In the genomic region with DNA sequence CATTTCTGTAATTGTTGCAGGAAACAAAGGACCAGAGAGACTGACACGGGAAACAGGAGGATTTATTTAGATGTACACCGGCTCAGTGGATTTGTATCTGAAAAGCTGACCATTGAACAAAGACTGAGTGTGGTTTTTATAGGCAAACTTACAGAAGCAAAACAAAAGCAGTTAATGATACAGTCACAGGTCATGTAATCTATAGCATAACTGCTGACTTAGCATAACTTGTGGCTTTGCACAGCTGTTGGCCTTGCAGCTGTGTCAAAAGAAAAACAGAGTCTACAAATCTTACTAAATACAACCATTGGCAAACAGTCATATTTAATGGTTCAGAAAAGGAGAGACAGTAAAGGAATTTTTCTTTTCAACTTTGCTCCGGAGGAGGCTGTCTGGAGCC, we compare ENCODE assay signal across 12 cellular contexts. TPM values are rescaled to one million over a fixed set of nuclear protein-coding genes. Genes with fewer than 3 reads are reported as not detected.
DNase-seq lines count a peak whose midpoint lies in the region; ATAC-seq, FAIRE-seq and TF ChIP-seq lines count a peak whose summit lies in the region.
"Had no signal": no experiment of that assay in that cellular context is flagged by ENCODE, and none has a peak within 500 bp of the region (broad histone marks: within the 10 kb centered on the region; RNA-seq: fewer than 3 reads in every experiment).

No MANE protein-coding gene starts in this region.

- no peak overlapping the region for H3K4ac ChIP-seq in mesendoderm (ENCODE audit: low read depth, low read length)

- peak overlapping the region; percentile 84; the same call in 1 of the 2 replicates for H3K4me2 ChIP-seq in HepG2 (ENCODE audit: low read depth, low read length)
- peak overlapping the region; percentile 89 for H3K4me2 ChIP-seq in keratinocyte (ENCODE audit: control insufficient read depth, extremely low read depth, insufficient read depth, low read depth, low read length)
- no peak overlapping the region for H3K4me2 ChIP-seq in mesendoderm (ENCODE audit: low read length)

- dilution Hi-C loops in keratinocyte (cut with MboI; ENCODE audit: extremely low pct_ligation_motif_present, low sequenced_read_pairs), result no loop called here

- DNase-seq in HepG2 (ENCODE audit: low spot score) (no peak), right lobe of liver (no peak), WTC11 (ENCODE audit: low spot score) (no peak), keratinocyte (ENCODE audit: low read depth, low spot score) (no peak), GM19240 (ENCODE audit: insufficient read length, low spot score) (no peak), mesendoderm (no peak), activated gamma-delta T cell treated with Interleukin-2 at 50 U/mL for 16 hours (no peak)
- no peak for DNase-seq in activated CD4-positive, CD25-positive, alpha-beta regulatory T cell (lab: John Stamatoyannopoulos, UW)
- DNase-seq: erythroblast, GDM1, NCI-H146 had no signal

- H3K27ac Mint-ChIP-seq in WTC11, result peak overlapping the region; percentile 58

- H3K4me1 ChIP-seq in HepG2 (ENCODE audit: insufficient read depth, low read length) (peaks cover 31% of the 10 kb centered on the region), right lobe of liver (peaks cover 0 to 23% (median 7%) of the 10 kb centered on the region in 4 donors), keratinocyte (ENCODE audit: control insufficient read depth, extremely low read depth, insufficient read depth, low read length) (peaks cover 25% of the 10 kb centered on the region), mesendoderm (ENCODE audit: control insufficient read depth, low read depth, low read length) (no peaks in the 10 kb centered on the region)

- H3K18ac ChIP-seq in mesendoderm (ENCODE audit: low read length), result no peak overlapping the region

- peaks cover 32% of the 10 kb centered on the region for H3K79me2 ChIP-seq in HepG2 (ENCODE audit: insufficient read depth, low read length)
- H3K79me2 ChIP-seq in keratinocyte (ENCODE audit: control insufficient read depth, insufficient read depth, low read length), result peaks cover 30% of the 10 kb centered on the region
- H3K79me2 ChIP-seq in mesendoderm (ENCODE audit: control insufficient read depth, insufficient read depth, low read length), result peaks cover 27% of the 10 kb centered on the region

- H3K9me3 Mint-ChIP-seq in WTC11, result no peaks in the 10 kb centered on the region

- no peak for FAIRE-seq in HepG2 (lab: Jason Lieb, UNC)
- FAIRE-seq in keratinocyte (lab: Jason Lieb, UNC), result no peak
- FAIRE-seq: bronchial epithelial cell had no signal

- H3K27me3 ChIP-seq in HepG2 (ENCODE audit: control insufficient read depth in 1 of 2, insufficient read depth in 2 of 2, low read length in 2 of 2), result no peaks in the 10 kb centered on the region; a peak in 1 of 5 replicates
- H3K27me3 ChIP-seq in right lobe of liver, result no peaks in the 10 kb centered on the region
- no peaks in the 10 kb centered on the region for H3K27me3 ChIP-seq in keratinocyte (ENCODE audit: control insufficient read depth, extremely low read depth, insufficient read depth, low read length)
- H3K27me3 ChIP-seq in mesendoderm (ENCODE audit: insufficient read depth, low read length, poor library complexity), result no peaks in the 10 kb centered on the region

- TF ChIP-seq RAD21 in HepG2 (CRISPR knock-in tag; IDR thresholded peaks at IDR 0.05), result no peak

- no peak for TF ChIP-seq EP300 in HepG2 (IDR thresholded peaks at IDR 0.05; ENCODE audit: low read depth in 2 of 2, low read length in 2 of 2)
- no peak for TF ChIP-seq EP300 in HepG2 (CRISPR knock-in tag; IDR thresholded peaks at IDR 0.05; ENCODE audit: borderline replicate concordance)

- intact Hi-C loops in HepG2 (cut with micrococcal nuclease; ENCODE audit: unreplicated experiment), result no loop called here
- intact Hi-C loops in right lobe of liver (cut with DNase I), result no loop called here

- TF ChIP-seq CTCF in HepG2 (CRISPR knock-in tag; IDR thresholded peaks at IDR 0.05) (no peak), right lobe of liver (IDR thresholded peaks at IDR 0.05) (no peak), WTC11 (IDR thresholded peaks at IDR 0.05) (no peak), keratinocyte (optimal IDR thresholded peaks at IDR 0.05 in 1 of 3, IDR thresholded peaks at IDR 0.05 in 1 of 3, conservative IDR thresholded peaks at IDR 0.05 in 1 of 3; ENCODE audit: extremely low read depth in 1 of 3, insufficient read depth in 2 of 3, low read length in 3 of 3) (no peak)

- H4K20me1 ChIP-seq in HepG2 (ENCODE audit: insufficient read depth, low read length) (peaks cover 20% of the 10 kb centered on the region), keratinocyte (ENCODE audit: control insufficient read depth, extremely low read depth, insufficient read depth, low read length) (peaks cover 15% of the 10 kb centered on the region)

- no peak overlapping the region for H2AK5ac ChIP-seq in mesendoderm (ENCODE audit: low read length)

- POLR2A ChIA-PET in HepG2 (lab: Yijun Ruan, JAX), result interaction anchor here (1.2 to 2.4 kb wide), 3 partner anchors 50 to 74 kb away, joined by 3 to 10 read pairs (median 5); a partner anchor contains a TSS
- POLR2A ChIA-PET in WTC11 (lab: Charles Lee), result no interaction called here

- H3K36me3 Mint-ChIP-seq in WTC11, result peaks cover 24% of the 10 kb centered on the region

- no peak overlapping the region for H2BK120ac ChIP-seq in mesendoderm (ENCODE audit: low read depth, low read length)

- H4K8ac ChIP-seq in mesendoderm (ENCODE audit: low read depth, low read length), result no peak overlapping the region

- H3K27ac ChIP-seq in HepG2 (ENCODE audit: extremely low read length, insufficient read depth, low read length), result no peak overlapping the region
- H3K27ac ChIP-seq in right lobe of liver, result no peak overlapping the region
- no peak overlapping the region for H3K27ac ChIP-seq in keratinocyte (ENCODE audit: control insufficient read depth, insufficient read depth, low read length)
- H3K27ac ChIP-seq in mesendoderm (ENCODE audit: low read depth, low read length), result no peak overlapping the region

- no peak overlapping the region for H3K56ac ChIP-seq in mesendoderm (ENCODE audit: low read length)

- H3K9me1 ChIP-seq in keratinocyte (ENCODE audit: control insufficient read depth, extremely low read depth, insufficient read depth, low read length), result peaks cover 2% of the 10 kb centered on the region

- H3K4me1 Mint-ChIP-seq in WTC11, result peaks cover 14% of the 10 kb centered on the region

- no peak for ATAC-seq in HepG2
- ATAC-seq in right lobe of liver, result no peak
- no peak for ATAC-seq in WTC11

- peak overlapping the region; percentile 90 for H3K4me3 Mint-ChIP-seq in WTC11

- H3K9ac ChIP-seq in HepG2 (ENCODE audit: insufficient read depth, low read depth, low read length) (no peak overlapping the region), keratinocyte (ENCODE audit: control insufficient read depth, extremely low read depth, insufficient read depth, low read length) (no peak overlapping the region), mesendoderm (ENCODE audit: low read length) (no peak overlapping the region)

- CTCF ChIA-PET in HepG2 (lab: Yijun Ruan, JAX; ENCODE audit: low intra/inter-chr PET ratio, low total read pairs), result no interaction called here
- CTCF ChIA-PET in WTC11 (lab: Charles Lee), result interaction anchor here (0.9 to 1.3 kb wide), 2 partner anchors 48 to 71 kb away, joined by 3 to 4 read pairs; no protein-coding TSS in a partner anchor

- WGBS in HepG2 (ENCODE audit: low lambda C conversion rate), result 85% methylated on average over 3 of the region's 3 CpGs
- WGBS in right lobe of liver (ENCODE audit: insufficient coverage, low coverage, low lambda C conversion rate, missing lambda C conversion rate), result 79% methylated on average over 3 of the region's 3 CpGs
- WGBS in mesendoderm (ENCODE audit: extremely low coverage, insufficient coverage, low lambda C conversion rate), result no CpG with 5 or more reads among the region's 3 CpGs

- BruUV-seq in HepG2 (replicated peaks; lab: Mats Ljungman, UMichigan), result no TSS peak

- H2BK5ac ChIP-seq in mesendoderm (ENCODE audit: low read length), result no peak overlapping the region

- peaks cover 0 to under 1% of the 10 kb centered on the region in 2 experiments; a peak in 2 of 5 replicates for H3K36me3 ChIP-seq in HepG2 (replicated peaks in 1 of 2; ENCODE audit: control insufficient read depth in 1 of 2, insufficient read depth in 2 of 2, low read length in 2 of 2)
- H3K36me3 ChIP-seq in right lobe of liver, result no peaks in the 10 kb centered on the region
- peaks cover 0 to 16% of the 10 kb centered on the region in 2 experiments for H3K36me3 ChIP-seq in keratinocyte (ENCODE audit: control insufficient read depth in 2 of 2, extremely low read depth in 1 of 2, insufficient read depth in 2 of 2, low read length in 2 of 2)
- H3K36me3 ChIP-seq in mesendoderm (ENCODE audit: control insufficient read depth, insufficient read depth, low read length), result no peaks in the 10 kb centered on the region

- no peak overlapping the region for H3K4me3 ChIP-seq in HepG2 (replicated peaks in 1 of 3; ENCODE audit: insufficient read depth in 1 of 3, low read depth in 2 of 3, low read length in 3 of 3)
- H3K4me3 ChIP-seq in right lobe of liver, result no peak overlapping the region
- H3K4me3 ChIP-seq in keratinocyte (ENCODE audit: control insufficient read depth in 2 of 3, extremely low read depth in 1 of 3, insufficient read depth in 2 of 3, low read depth in 1 of 3, low read length in 3 of 3), result no peak overlapping the region
- no peak overlapping the region for H3K4me3 ChIP-seq in mesendoderm (ENCODE audit: low read length)

- no peak overlapping the region for H4K5ac ChIP-seq in mesendoderm (ENCODE audit: low read length)

- no peak overlapping the region for H2AFZ ChIP-seq in HepG2 (ENCODE audit: low read length)
- no peak overlapping the region for H2AFZ ChIP-seq in keratinocyte (ENCODE audit: control insufficient read depth, low read length)

- TF ChIP-seq POLR2A in HepG2 (IDR thresholded peaks at IDR 0.05; ENCODE audit: insufficient read depth in 1 of 2, low read depth in 2 of 2, low read length in 2 of 2) (no peak), right lobe of liver (IDR thresholded peaks at IDR 0.05) (no peak)

- peaks cover 6% of the 10 kb centered on the region for H3K79me1 ChIP-seq in mesendoderm (ENCODE audit: low read length)

- H3K9me3 ChIP-seq in HepG2 (ENCODE audit: low read length) (no peaks in the 10 kb centered on the region), right lobe of liver (no peaks in the 10 kb centered on the region), keratinocyte (ENCODE audit: control insufficient read depth, low read depth, low read length) (no peaks in the 10 kb centered on the region)

- H3K27me3 Mint-ChIP-seq in WTC11 (ENCODE audit: low read depth), result no peaks in the 10 kb centered on the region

- in situ Hi-C loops in HepG2 (cut with HindIII; ENCODE audit: extremely low pct_ligation_motif_present, low pct_unique_long_range_greater_than_20kb), result no loop called here

- no peak overlapping the region for H3K23ac ChIP-seq in mesendoderm (ENCODE audit: low read length)

- H2BK15ac ChIP-seq in mesendoderm (replicated peaks; ENCODE audit: low read depth), result no peak overlapping the region

RNA-seq across cellular contexts. Expression of a gene that starts 2.3 kb away (rescaled TPM):
- total RNA-seq in HepG2 (2016; rRNA removed; fragmentation: Illumina TruSeq; extraction: Trizol) (120 and 127 TPM in 2 replicates), right lobe of liver (10 to 100 TPM; 40.0 to 82.3 (median 54.8) TPM), WTC11 (2021) (626 to 659 TPM (median 656 TPM) in 3 replicates)
- total RNA-seq in HepG2 (2016; cell fraction: cytosol; rRNA removed; fragmentation: Illumina TruSeq; extraction: Trizol; ENCODE audit: low read depth), result 19.6 and 21.2 TPM in 2 replicates
- total RNA-seq in HepG2 (2016; cell fraction: insoluble cytoplasmic fraction; rRNA removed; fragmentation: Illumina TruSeq; extraction: Trizol), result 113 and 122 TPM in 2 replicates
- total RNA-seq in HepG2 (2016; cell fraction: membrane; rRNA removed; fragmentation: Illumina TruSeq; extraction: Trizol), result 63.1 and 64.0 TPM in 2 replicates
- 133 and 160 TPM in 2 replicates for total RNA-seq in HepG2 (2016; cell fraction: nucleus; rRNA removed; fragmentation: Illumina TruSeq; extraction: Trizol)
- polyA plus RNA-seq in HepG2 (2011; rRNA removed) (173 and 195 TPM in 2 replicates), keratinocyte (81.0 to 173 TPM (median 162 TPM) in 3 replicates)
- polyA plus RNA-seq in HepG2 (2011; cell fraction: cytosol; rRNA removed), result 59.6 and 75.2 TPM in 2 replicates
- 588 and 668 TPM in 2 replicates for polyA plus RNA-seq in HepG2 (2011; cell fraction: nucleus; rRNA removed)
- 153 and 159 TPM in 2 replicates for polyA plus RNA-seq in HepG2 (2012)
- polyA plus RNA-seq in HepG2 (2016; cell fraction: cytosol; fragmentation: Illumina TruSeq; extraction: Trizol; ENCODE audit: low read depth), result 18.4 and 19.6 TPM in 2 replicates
- polyA plus RNA-seq in HepG2 (2016; cell fraction: insoluble cytoplasmic fraction; fragmentation: Illumina TruSeq; extraction: Trizol; ENCODE audit: low read depth), result 178 and 216 TPM in 2 replicates
- 54.0 and 61.1 TPM in 2 replicates for polyA plus RNA-seq in HepG2 (2016; cell fraction: membrane; fragmentation: Illumina TruSeq; extraction: Trizol; ENCODE audit: low read depth)
- polyA plus RNA-seq in HepG2 (2016; cell fraction: nucleus; fragmentation: Illumina TruSeq; extraction: Trizol; ENCODE audit: insufficient read depth, low read depth), result 615 and 640 TPM in 2 replicates
- 139 and 144 TPM in 2 replicates for polyA minus RNA-seq in HepG2 (2011; rRNA and poly(A)+ RNA removed; ENCODE audit: low replicate concordance)
- 65.3 and 73.2 TPM in 2 replicates for polyA minus RNA-seq in HepG2 (2011; cell fraction: cytosol; rRNA and poly(A)+ RNA removed)
- 154 and 157 TPM in 2 replicates for polyA minus RNA-seq in HepG2 (2011; cell fraction: nucleus; rRNA and poly(A)+ RNA removed)
- polyA plus RNA-seq in keratinocyte (2011; ENCODE audit: low read depth), result 135 TPM
- polyA plus RNA-seq in keratinocyte (2011; cell fraction: cytosol; rRNA removed), result 89.6 and 94.1 TPM in 2 replicates
- 267 and 278 TPM in 2 replicates for polyA plus RNA-seq in keratinocyte (2011; cell fraction: nucleus; rRNA removed)
- polyA plus RNA-seq in keratinocyte (2012; ENCODE audit: low replicate concordance), result 80.2 and 177 TPM in 2 replicates
- 81.5 to 140 TPM (median 115 TPM) in 3 replicates for polyA minus RNA-seq in keratinocyte
- polyA minus RNA-seq in keratinocyte (2011; cell fraction: cytosol; rRNA and poly(A)+ RNA removed), result 85.0 TPM
- 71.8 and 99.7 TPM in 2 replicates for polyA minus RNA-seq in keratinocyte (2011; cell fraction: nucleus; rRNA and poly(A)+ RNA removed)
- 413 TPM for polyA plus RNA-seq in mesendoderm (2013, experiment 1 of 2)
- 408 TPM for polyA plus RNA-seq in mesendoderm (2013, experiment 2 of 2)

RNA-seq across cellular contexts. Expression of a gene that starts 26.5 kb away (rescaled TPM):
- 2.3 and 2.4 TPM in 2 replicates for total RNA-seq in HepG2 (2016; rRNA removed; fragmentation: Illumina TruSeq; extraction: Trizol)
- 1.2 and 2.2 TPM in 2 replicates for total RNA-seq in HepG2 (2016; cell fraction: cytosol; rRNA removed; fragmentation: Illumina TruSeq; extraction: Trizol; ENCODE audit: low read depth)
- 1.5 and 2.5 TPM in 2 replicates for total RNA-seq in HepG2 (2016; cell fraction: insoluble cytoplasmic fraction; rRNA removed; fragmentation: Illumina TruSeq; extraction: Trizol)
- 3.0 and 3.4 TPM in 2 replicates for total RNA-seq in HepG2 (2016; cell fraction: membrane; rRNA removed; fragmentation: Illumina TruSeq; extraction: Trizol)
- 3.2 and 3.4 TPM in 2 replicates for total RNA-seq in HepG2 (2016; cell fraction: nucleus; rRNA removed; fragmentation: Illumina TruSeq; extraction: Trizol)
- polyA plus RNA-seq in HepG2 (2011; rRNA removed), result 5.6 and 7.2 TPM in 2 replicates
- polyA plus RNA-seq in HepG2 (2011; cell fraction: cytosol; rRNA removed), result 5.4 and 5.7 TPM in 2 replicates
- polyA plus RNA-seq in HepG2 (2011; cell fraction: nucleus; rRNA removed), result 11.3 and 11.8 TPM in 2 replicates
- polyA plus RNA-seq in HepG2 (2012), result 5.9 and 8.2 TPM in 2 replicates
- polyA plus RNA-seq in HepG2 (2016; cell fraction: cytosol; fragmentation: Illumina TruSeq; extraction: Trizol; ENCODE audit: low read depth), result 2.5 and 2.6 TPM in 2 replicates
- 1.9 and 2.2 TPM in 2 replicates for polyA plus RNA-seq in HepG2 (2016; cell fraction: insoluble cytoplasmic fraction; fragmentation: Illumina TruSeq; extraction: Trizol; ENCODE audit: low read depth)
- polyA plus RNA-seq in HepG2 (2016; cell fraction: membrane; fragmentation: Illumina TruSeq; extraction: Trizol; ENCODE audit: low read depth), result 4.7 and 5.1 TPM in 2 replicates
- 8.1 and 8.5 TPM in 2 replicates for polyA plus RNA-seq in HepG2 (2016; cell fraction: nucleus; fragmentation: Illumina TruSeq; extraction: Trizol; ENCODE audit: insufficient read depth, low read depth)
- 13.9 and 134 TPM in 2 replicates for polyA minus RNA-seq in HepG2 (2011; rRNA and poly(A)+ RNA removed; ENCODE audit: low replicate concordance)
- 5.3 and 8.4 TPM in 2 replicates for polyA minus RNA-seq in HepG2 (2011; cell fraction: cytosol; rRNA and poly(A)+ RNA removed)
- polyA minus RNA-seq in HepG2 (2011; cell fraction: nucleus; rRNA and poly(A)+ RNA removed), result 5.4 and 9.6 TPM in 2 replicates
- 10 to 100 TPM; 11.7 to 18.5 (median 15.6) TPM for total RNA-seq in right lobe of liver
- total RNA-seq in WTC11 (2021), result 102 to 111 TPM (median 109 TPM) in 3 replicates
- 78.7 to 148 TPM (median 94.7 TPM) in 3 replicates for polyA plus RNA-seq in keratinocyte
- 78.0 TPM for polyA plus RNA-seq in keratinocyte (2011; ENCODE audit: low read depth)
- 85.3 and 87.1 TPM in 2 replicates for polyA plus RNA-seq in keratinocyte (2011; cell fraction: cytosol; rRNA removed)
- polyA plus RNA-seq in keratinocyte (2011; cell fraction: nucleus; rRNA removed), result 182 and 185 TPM in 2 replicates
- polyA plus RNA-seq in keratinocyte (2012; ENCODE audit: low replicate concordance), result 110 and 189 TPM in 2 replicates
- polyA minus RNA-seq in keratinocyte, result 141 to 357 TPM (median 142 TPM) in 3 replicates
- 132 TPM for polyA minus RNA-seq in keratinocyte (2011; cell fraction: cytosol; rRNA and poly(A)+ RNA removed)
- 103 and 135 TPM in 2 replicates for polyA minus RNA-seq in keratinocyte (2011; cell fraction: nucleus; rRNA and poly(A)+ RNA removed)
- polyA plus RNA-seq in mesendoderm (2013, experiment 1 of 2), result 93.4 TPM
- polyA plus RNA-seq in mesendoderm (2013, experiment 2 of 2), result 90.6 TPM

RNA-seq across cellular contexts. Expression of a gene that starts 49.4 kb away (rescaled TPM):
- total RNA-seq in HepG2 (2016; rRNA removed; fragmentation: Illumina TruSeq; extraction: Trizol), result 33.0 and 38.6 TPM in 2 replicates
- 19.1 and 20.1 TPM in 2 replicates for total RNA-seq in HepG2 (2016; cell fraction: cytosol; rRNA removed; fragmentation: Illumina TruSeq; extraction: Trizol; ENCODE audit: low read depth)
- 36.0 and 39.4 TPM in 2 replicates for total RNA-seq in HepG2 (2016; cell fraction: insoluble cytoplasmic fraction; rRNA removed; fragmentation: Illumina TruSeq; extraction: Trizol)
- total RNA-seq in HepG2 (2016; cell fraction: membrane; rRNA removed; fragmentation: Illumina TruSeq; extraction: Trizol), result 12.2 and 12.9 TPM in 2 replicates
- total RNA-seq in HepG2 (2016; cell fraction: nucleus; rRNA removed; fragmentation: Illumina TruSeq; extraction: Trizol), result 31.9 and 35.0 TPM in 2 replicates
- polyA plus RNA-seq in HepG2 (2011; rRNA removed), result 41.6 and 55.6 TPM in 2 replicates
- 25.8 and 39.0 TPM in 2 replicates for polyA plus RNA-seq in HepG2 (2011; cell fraction: cytosol; rRNA removed)
- 270 and 290 TPM in 2 replicates for polyA plus RNA-seq in HepG2 (2011; cell fraction: nucleus; rRNA removed)
- polyA plus RNA-seq in HepG2 (2012), result 27.7 and 35.3 TPM in 2 replicates
- 11.2 and 12.9 TPM in 2 replicates for polyA plus RNA-seq in HepG2 (2016; cell fraction: cytosol; fragmentation: Illumina TruSeq; extraction: Trizol; ENCODE audit: low read depth)
- polyA plus RNA-seq in HepG2 (2016; cell fraction: insoluble cytoplasmic fraction; fragmentation: Illumina TruSeq; extraction: Trizol; ENCODE audit: low read depth), result 38.0 and 39.9 TPM in 2 replicates
- 12.7 and 13.2 TPM in 2 replicates for polyA plus RNA-seq in HepG2 (2016; cell fraction: membrane; fragmentation: Illumina TruSeq; extraction: Trizol; ENCODE audit: low read depth)
- polyA plus RNA-seq in HepG2 (2016; cell fraction: nucleus; fragmentation: Illumina TruSeq; extraction: Trizol; ENCODE audit: insufficient read depth, low read depth), result 92.8 and 94.8 TPM in 2 replicates
- polyA minus RNA-seq in HepG2 (2011; rRNA and poly(A)+ RNA removed; ENCODE audit: low replicate concordance), result 26.7 and 36.3 TPM in 2 replicates
- 8.2 and 12.2 TPM in 2 replicates for polyA minus RNA-seq in HepG2 (2011; cell fraction: cytosol; rRNA and poly(A)+ RNA removed)
- polyA minus RNA-seq in HepG2 (2011; cell fraction: nucleus; rRNA and poly(A)+ RNA removed), result 15.5 and 18.7 TPM in 2 replicates
- total RNA-seq in right lobe of liver, result 10 to 100 TPM; 19.0 to 30.2 (median 26.8) TPM
- 67.6 to 72.6 TPM (median 69.6 TPM) in 3 replicates for total RNA-seq in WTC11 (2021)
- 25.9 to 34.6 TPM (median 31.3 TPM) in 3 replicates for polyA plus RNA-seq in keratinocyte
- 9.5 TPM for polyA plus RNA-seq in keratinocyte (2011; ENCODE audit: low read depth)
- 7.0 and 16.2 TPM in 2 replicates for polyA plus RNA-seq in keratinocyte (2011; cell fraction: cytosol; rRNA removed)
- 98.0 and 109 TPM in 2 replicates for polyA plus RNA-seq in keratinocyte (2011; cell fraction: nucleus; rRNA removed)
- polyA plus RNA-seq in keratinocyte (2012; ENCODE audit: low replicate concordance), result 31.1 and 33.2 TPM in 2 replicates
- polyA minus RNA-seq in keratinocyte, result 9.4 to 20.9 TPM (median 12.9 TPM) in 3 replicates
- 17.1 TPM for polyA minus RNA-seq in keratinocyte (2011; cell fraction: cytosol; rRNA and poly(A)+ RNA removed)
- 10.2 and 12.4 TPM in 2 replicates for polyA minus RNA-seq in keratinocyte (2011; cell fraction: nucleus; rRNA and poly(A)+ RNA removed)
- 29.5 TPM for polyA plus RNA-seq in mesendoderm (2013, experiment 1 of 2)
- polyA plus RNA-seq in mesendoderm (2013, experiment 2 of 2), result 28.5 TPM
